2 cellular contexts compared by ENCODE assay signal in the genomic region with DNA sequence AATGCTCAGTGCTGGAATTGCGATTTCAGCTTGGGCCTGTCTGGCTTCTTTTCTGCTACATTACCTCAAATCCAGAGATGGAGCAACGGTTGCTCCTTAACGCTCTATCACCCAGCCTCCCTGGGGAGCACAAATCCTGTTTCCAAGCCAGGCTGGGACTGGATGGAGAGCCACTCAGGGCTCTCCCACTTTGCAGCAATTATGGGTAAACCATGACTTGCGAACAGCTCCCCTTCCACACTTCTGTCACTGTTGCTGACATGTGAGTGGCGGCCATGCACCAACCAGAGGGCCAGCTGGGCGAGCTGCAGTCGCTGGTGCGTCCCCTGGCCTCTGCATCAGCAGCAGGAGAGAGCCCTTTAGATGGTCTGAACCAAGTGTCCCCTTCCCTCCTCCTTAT.
TF ChIP-seq lines count a peak whose summit lies in the region.

No MANE protein-coding gene starts in this region.

TF ChIP-seq in IMR-90, 13 proteins besides CTCF, POLR2A, EP300 and RAD21:
- no peak for TF ChIP-seq FOS (IDR thresholded peaks at IDR 0.05; ENCODE audit: low read depth, low read length)
- TF ChIP-seq NFE2L2 (IDR thresholded peaks at IDR 0.05; ENCODE audit: low read depth, low read length), result no peak
- no peak for TF ChIP-seq RFX5 (IDR thresholded peaks at IDR 0.05; ENCODE audit: low read depth, low read length)
- TF ChIP-seq CHD1 (IDR thresholded peaks at IDR 0.05; ENCODE audit: low read depth, low read length), result no peak
- no peak for TF ChIP-seq MAFK (IDR thresholded peaks at IDR 0.05; ENCODE audit: low read depth, low read length)
- TF ChIP-seq BHLHE40 (IDR thresholded peaks at IDR 0.05; ENCODE audit: low read depth, low read length), result no peak
- TF ChIP-seq SMC3 (IDR thresholded peaks at IDR 0.05; ENCODE audit: low read depth, low read length), result no peak

TF ChIP-seq in H1, 55 proteins besides CTCF, POLR2A, EP300 and RAD21:
- TF ChIP-seq CREB1 (IDR thresholded peaks at IDR 0.05) (no peak), BCL11A (IDR thresholded peaks at IDR 0.05; ENCODE audit: low read depth in 2 of 2, low read length in 2 of 2) (no peak), JUN (IDR thresholded peaks at IDR 0.05; ENCODE audit: low read depth, low read length) (no peak), PHF8 (conservative IDR thresholded peaks at IDR 0.05; ENCODE audit: low read depth, low read length) (no peak), YY1 (IDR thresholded peaks at IDR 0.05; ENCODE audit: low read depth, low read length) (no peak), ZNF274 (IDR thresholded peaks at IDR 0.05; ENCODE audit: borderline replicate concordance, extremely low read depth, low read length) (no peak), POLR2AphosphoS5 (IDR thresholded peaks at IDR 0.05; ENCODE audit: low read depth, low read length) (no peak), TEAD4 (IDR thresholded peaks at IDR 0.05; ENCODE audit: low read depth, low read length) (no peak), SIX5 (IDR thresholded peaks at IDR 0.05; ENCODE audit: low read depth, low read length) (no peak), USF2 (IDR thresholded peaks at IDR 0.05; ENCODE audit: low read length) (no peak), CTBP2 (IDR thresholded peaks at IDR 0.05; ENCODE audit: borderline replicate concordance, insufficient read depth, insufficient read length, low read length) (no peak), CHD1 (IDR thresholded peaks at IDR 0.05; ENCODE audit: low read depth, low read length) (no peak), ATF3 (IDR thresholded peaks at IDR 0.05; ENCODE audit: insufficient read depth, low read depth, low read length) (no peak), HDAC6 (IDR thresholded peaks at IDR 0.05; ENCODE audit: low read depth, low read length) (no peak), BACH1 (IDR thresholded peaks at IDR 0.05; ENCODE audit: low read length) (no peak), EZH2 (IDR thresholded peaks at IDR 0.05; ENCODE audit: low read depth, low read length, severe bottlenecking) (no peak), GTF2F1 (IDR thresholded peaks at IDR 0.05; ENCODE audit: borderline replicate concordance, low read depth, low read length) (no peak), KDM1A (IDR thresholded peaks at IDR 0.05; ENCODE audit: borderline replicate concordance, low read length) (no peak), CHD2 (IDR thresholded peaks at IDR 0.05; ENCODE audit: low read length) (no peak)
